1 cellular context compared by ENCODE assay signal in genomic region chr17:81065500-81065899, GRCh38.
TF ChIP-seq lines count a peak whose summit lies in the region.

No MANE protein-coding gene starts in this region.

TF ChIP-seq in H1, 55 proteins besides CTCF, POLR2A, EP300 and RAD21:
- no peak for TF ChIP-seq JUN (IDR thresholded peaks at IDR 0.05; ENCODE audit: low read depth, low read length)
- no peak for TF ChIP-seq HDAC2 (IDR thresholded peaks at IDR 0.05; ENCODE audit: borderline replicate concordance in 1 of 2, low read depth in 2 of 2, low read length in 2 of 2)
- TF ChIP-seq KDM5A (IDR thresholded peaks at IDR 0.05; ENCODE audit: low read length) = no peak
- TF ChIP-seq GTF2F1 (IDR thresholded peaks at IDR 0.05; ENCODE audit: borderline replicate concordance, low read depth, low read length) = no peak
- TF ChIP-seq RFX5 (IDR thresholded peaks at IDR 0.05; ENCODE audit: borderline replicate concordance, low read depth, low read length) = no peak
- TF ChIP-seq MAX (IDR thresholded peaks at IDR 0.05) = no peak
- no peak for TF ChIP-seq CBX8 (IDR thresholded peaks at IDR 0.05; ENCODE audit: borderline replicate concordance, low read depth, low read length)
- TF ChIP-seq SIRT6 (IDR thresholded peaks at IDR 0.05; ENCODE audit: low read length) = no peak
- TF ChIP-seq CHD1 (IDR thresholded peaks at IDR 0.05; ENCODE audit: low read depth, low read length) = no peak
- TF ChIP-seq BACH1 (IDR thresholded peaks at IDR 0.05; ENCODE audit: low read length) = no peak
- TF ChIP-seq HDAC6 (IDR thresholded peaks at IDR 0.05; ENCODE audit: low read depth, low read length) = no peak
- TF ChIP-seq MAFK (IDR thresholded peaks at IDR 0.05; ENCODE audit: low read depth, low read length) = no peak
- no peak for TF ChIP-seq YY1 (IDR thresholded peaks at IDR 0.05; ENCODE audit: low read depth, low read length)
- no peak for TF ChIP-seq BCL11A (IDR thresholded peaks at IDR 0.05; ENCODE audit: low read depth in 2 of 2, low read length in 2 of 2)
- TF ChIP-seq TEAD4 (IDR thresholded peaks at IDR 0.05; ENCODE audit: low read depth, low read length) = no peak
